26 cellular contexts compared by ENCODE assay signal in the genomic region with DNA sequence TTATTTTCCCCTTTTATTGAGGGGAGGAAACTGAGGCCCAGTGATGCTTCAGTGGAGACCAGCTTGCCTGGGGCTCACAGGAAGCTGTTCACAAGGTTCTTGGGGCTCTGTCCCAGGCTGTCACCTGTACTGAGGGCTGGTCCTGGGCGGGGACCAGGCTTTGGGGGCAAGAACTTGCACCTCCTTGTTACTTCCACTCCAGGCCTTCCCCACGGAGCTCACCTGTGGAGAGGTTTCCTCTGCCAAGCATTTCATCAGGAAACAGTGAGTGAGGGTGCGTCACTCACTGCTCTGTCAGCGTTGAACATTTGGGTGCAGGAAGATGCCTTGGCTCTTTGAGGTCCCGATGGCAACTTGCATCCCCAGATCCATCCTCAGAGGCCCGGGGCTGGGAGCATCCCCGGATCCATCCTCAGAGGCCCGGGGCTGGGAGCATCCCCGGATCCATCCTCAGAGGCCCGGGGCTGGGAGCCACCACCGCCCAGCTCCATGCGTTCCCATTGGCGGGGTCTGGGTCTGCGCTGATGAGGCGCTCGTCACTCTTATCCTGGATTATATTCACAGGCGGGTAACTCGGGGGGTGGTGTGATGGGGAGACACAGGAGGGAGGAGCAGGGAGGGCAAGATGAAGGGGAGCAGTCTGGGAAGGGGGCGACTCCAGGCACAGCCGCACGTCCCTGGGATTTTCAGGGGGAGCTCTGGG. TPM values are rescaled to one million over a fixed set of nuclear protein-coding genes. Genes with fewer than 3 reads are reported as not detected.
"Had no signal": no experiment of that assay in that cellular context is flagged by ENCODE, and none has a peak within 500 bp of the region (broad histone marks: within the 10 kb centered on the region; RNA-seq: fewer than 3 reads in every experiment).

No MANE protein-coding gene starts in this region.

- H3K27ac Mint-ChIP-seq: effector memory CD8-positive, alpha-beta T cell; memory B cell; naive thymus-derived CD8-positive, alpha-beta T cell; nephron progenitor cell; stimulated activated naive CD8-positive, alpha-beta T cell treated with anti-CD3 and anti-CD28 coated beads, Interleukin-15, Interleukin-2, amounts not matched to agents 100 ng/mL and 50 ng/mL, for 24 hours had no signal

- H3K4me1 ChIP-seq: psoas muscle had no signal

- H3K4me3 ChIP-seq: coronary artery, esophagus squamous epithelium, heart right ventricle, lung, psoas muscle, sigmoid colon, thoracic aorta, transverse colon, vagina had no signal

- H3K27me3 ChIP-seq: sigmoid colon, vagina had no signal

- H3K27ac ChIP-seq: esophagus squamous epithelium, psoas muscle, sigmoid colon, thoracic aorta, transverse colon, vagina had no signal

- H3K9me3 Mint-ChIP-seq: effector memory CD8-positive, alpha-beta T cell; memory B cell; stimulated activated naive CD8-positive, alpha-beta T cell treated with anti-CD3 and anti-CD28 coated beads, Interleukin-15, Interleukin-2, amounts not matched to agents 100 ng/mL and 50 ng/mL, for 24 hours had no signal

- H3K9me3 ChIP-seq: psoas muscle, sigmoid colon, thoracic aorta, transverse colon, vagina had no signal

- DNase-seq: effector memory CD8-positive, alpha-beta T cell; esophagus squamous epithelium; foreskin melanocyte; glutamatergic neuron; hippocampal formation; islet precursor cell; kidney glomerular epithelial cell; left colon; midbrain; naive thymus-derived CD8-positive, alpha-beta T cell; nephron progenitor cell; psoas muscle; sigmoid colon; stimulated activated CD4-positive, alpha-beta T cell treated with anti-CD3 and anti-CD28 coated beads, Interleukin-4, amount 100 ng/mL, for 4 hours; transverse colon had no signal

- H3K36me3 ChIP-seq: esophagus squamous epithelium, heart right ventricle, sigmoid colon, thoracic aorta, transverse colon, vagina had no signal

- ATAC-seq: effector memory CD8-positive, alpha-beta T cell; left colon; left ventricle myocardium superior; naive thymus-derived CD8-positive, alpha-beta T cell; psoas muscle; right cardiac atrium had no signal

- H3K4me3 Mint-ChIP-seq: effector memory CD8-positive, alpha-beta T cell; memory B cell; naive thymus-derived CD8-positive, alpha-beta T cell; nephron progenitor cell; stimulated activated naive B cell treated with anti-CD40 and anti-IgM and Interleukin-4, amounts not matched to agents 10 μg/mL and 1 μg/mL and 100 μg/mL, for 72 hours; stimulated activated naive CD8-positive, alpha-beta T cell treated with anti-CD3 and anti-CD28 coated beads, Interleukin-15, Interleukin-2, amounts not matched to agents 100 ng/mL and 50 ng/mL, for 24 hours had no signal

RNA-seq across cellular contexts. Expression of a gene that starts 1.4 kb away (rescaled TPM):
- total RNA-seq: dermis microvascular lymphatic vessel endothelial cell, left ventricle myocardium superior had no signal
